Comparison of ENCODE assay signal across 22 cellular contexts in the genomic region with DNA sequence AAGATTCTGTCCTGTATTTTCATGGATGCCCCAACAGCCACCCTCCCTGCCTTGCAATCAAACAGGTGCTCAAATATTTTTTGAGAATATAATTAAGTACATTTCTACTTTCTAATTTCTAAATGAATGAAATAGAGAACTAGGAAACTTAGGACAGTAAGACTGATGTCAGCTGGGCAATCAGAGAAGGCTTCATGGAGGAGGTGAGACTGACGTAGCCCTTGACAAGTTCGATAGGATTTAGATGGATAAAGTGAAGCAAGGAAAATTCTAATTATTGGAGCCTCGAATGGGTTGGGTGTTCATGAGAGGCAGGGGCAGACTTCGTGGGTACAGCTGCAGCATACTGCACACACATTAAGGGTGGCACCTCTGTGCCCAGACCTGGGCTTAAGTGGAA.
"Had no signal": no experiment of that assay in that cellular context is flagged by ENCODE, and none has a peak within 500 bp of the region (broad histone marks: within the 10 kb centered on the region; RNA-seq: fewer than 3 reads in every experiment).

No MANE protein-coding gene starts in this region.

- ATAC-seq: mucosa of descending colon; pancreas; stimulated activated naive CD8-positive, alpha-beta T cell treated with anti-CD3 and anti-CD28 coated beads, Interleukin-15, amount 100 ng/mL, for 72 hours; T-cell had no signal

- H3K9me3 ChIP-seq: mucosa of descending colon, pancreas, suprapubic skin, transverse colon, vagina had no signal

- H3K36me3 Mint-ChIP-seq: activated CD4-positive, alpha-beta memory T cell treated with anti-CD3 and anti-CD28 coated beads for 36 hours; brain; immature natural killer cell; naive B cell; T-cell had no signal

- H3K4me3 ChIP-seq: coronary artery, mucosa of descending colon, pancreas, suprapubic skin, transverse colon, vagina had no signal

- H3K27me3 ChIP-seq: pancreas, suprapubic skin, transverse colon, vagina had no signal

- H3K27ac ChIP-seq: pancreas, suprapubic skin, transverse colon, vagina had no signal

- H3K4me3 Mint-ChIP-seq: activated B cell treated with CpG ODN at 0.5 μM for 24 hours; activated CD4-positive, alpha-beta memory T cell treated with anti-CD3 and anti-CD28 coated beads for 36 hours; brain; immature natural killer cell; stimulated activated naive CD8-positive, alpha-beta T cell treated with anti-CD3 and anti-CD28 coated beads, Interleukin-15, amount 100 ng/mL, for 72 hours; T-cell had no signal

- H3K9me3 Mint-ChIP-seq: activated B cell treated with CpG ODN at 0.5 μM for 24 hours; activated CD4-positive, alpha-beta memory T cell treated with anti-CD3 and anti-CD28 coated beads for 36 hours; immature natural killer cell; naive B cell; stimulated activated naive CD8-positive, alpha-beta T cell treated with anti-CD3 and anti-CD28 coated beads, Interleukin-15, amount 100 ng/mL, for 72 hours; T-cell had no signal

- DNase-seq: activated B cell treated with CpG ODN at 0.5 μM for 24 hours; activated CD4-positive, alpha-beta memory T cell treated with anti-CD3 and anti-CD28 coated beads for 36 hours; activated CD4-positive, alpha-beta T cell treated with anti-CD3 and anti-CD28 coated beads for 4 hours; activated naive CD4-positive, alpha-beta T cell; activated T-cell treated with anti-CD3 and anti-CD28 coated beads for 4 hours; central memory CD4-positive, alpha-beta T cell; head of caudate nucleus; immature natural killer cell; kidney glomerular epithelial cell; mesenchymal stem cell; mucosa of descending colon; naive B cell; pancreas; stimulated activated CD4-positive, alpha-beta T cell treated with anti-CD3 and anti-CD28 coated beads, Interleukin-2, amount 100 ng/mL, for 24 hours; stimulated activated naive CD8-positive, alpha-beta T cell treated with anti-CD3 and anti-CD28 coated beads, Interleukin-15, amount 100 ng/mL, for 72 hours; T-cell; T-helper 9 cell; transverse colon had no signal

- H3K27ac Mint-ChIP-seq: activated B cell treated with CpG ODN at 0.5 μM for 24 hours; activated CD4-positive, alpha-beta memory T cell treated with anti-CD3 and anti-CD28 coated beads for 36 hours; brain; stimulated activated naive CD8-positive, alpha-beta T cell treated with anti-CD3 and anti-CD28 coated beads, Interleukin-15, amount 100 ng/mL, for 72 hours; T-cell had no signal

- H3K36me3 ChIP-seq: pancreas, suprapubic skin, transverse colon, vagina had no signal

- H3K27me3 Mint-ChIP-seq: activated B cell treated with CpG ODN at 0.5 μM for 24 hours; activated CD4-positive, alpha-beta memory T cell treated with anti-CD3 and anti-CD28 coated beads for 36 hours; naive B cell; stimulated activated naive CD8-positive, alpha-beta T cell treated with anti-CD3 and anti-CD28 coated beads, Interleukin-15, amount 100 ng/mL, for 72 hours; T-cell had no signal
